Comparison of ENCODE assay signal across 10 cellular contexts in genomic region chr13:110916671-110917142, GRCh38. TPM values are rescaled to one million over a fixed set of nuclear protein-coding genes. Genes with fewer than 3 reads are reported as not detected.
A peak's percentile ranks its signal among the peaks of the same experiment; 100 is the strongest.
DNase-seq lines count a peak whose midpoint lies in the region; ATAC-seq and TF ChIP-seq lines count a peak whose summit lies in the region.
"Had no signal": no experiment of that assay in that cellular context is flagged by ENCODE, and none has a peak within 500 bp of the region (broad histone marks: within the 10 kb centered on the region; RNA-seq: fewer than 3 reads in every experiment).

No MANE protein-coding gene starts in this region.

- ATAC-seq in Panc1 (no peak), HG02763 (IDR thresholded peaks at IDR 0.05; ENCODE audit: unreplicated experiment) (no peak)

- H3K9me3 ChIP-seq in Caco-2 (no peaks in the 10 kb centered on the region), Panc1 (ENCODE audit: control insufficient read depth, insufficient read depth, low read depth, low read length) (no peaks in the 10 kb centered on the region)
- H3K9me3 ChIP-seq: pancreas had no signal

- peaks cover 25% of the 10 kb centered on the region for H3K36me3 Mint-ChIP-seq in Caco-2 (ENCODE audit: insufficient read depth, unreplicated experiment)
- no peaks in the 10 kb centered on the region for H3K36me3 Mint-ChIP-seq in progenitor cell of endocrine pancreas (ENCODE audit: insufficient read depth)

- H3K27me3 ChIP-seq in Caco-2 (replicated peaks; ENCODE audit: control insufficient read depth, insufficient read depth, low read length) (no peaks in the 10 kb centered on the region), Panc1 (ENCODE audit: control insufficient read depth, insufficient read depth, low read length) (no peaks in the 10 kb centered on the region)
- H3K27me3 ChIP-seq: pancreas had no signal

- peak overlapping the region; percentile 48 for H3K4me3 Mint-ChIP-seq in Caco-2 (ENCODE audit: unreplicated experiment)
- peak overlapping the region; percentile 81 for H3K4me3 Mint-ChIP-seq in progenitor cell of endocrine pancreas (ENCODE audit: low read depth)

- H3K27ac ChIP-seq in Panc1 (ENCODE audit: low read length), result peak overlapping the region; percentile 94; the same call in 1 of the 2 replicates

- H3K4me3 ChIP-seq in Caco-2 (ENCODE audit: low read depth, low read length) (no peak overlapping the region), Panc1 (ENCODE audit: low read depth in 2 of 2, low read length in 2 of 2) (no peak overlapping the region), epithelial cell of esophagus (ENCODE audit: low read length) (no peak overlapping the region)

- in situ Hi-C loops in Panc1 (cut with HindIII; ENCODE audit: low pct_unique_long_range_greater_than_20kb, low sequenced_read_pairs), result no loop called here

- H3K4me1 Mint-ChIP-seq in Caco-2 (ENCODE audit: low read depth, unreplicated experiment), result peaks cover 7% of the 10 kb centered on the region
- H3K4me1 Mint-ChIP-seq in progenitor cell of endocrine pancreas (ENCODE audit: low read depth), result peaks cover 20% of the 10 kb centered on the region

- H3K36me3 ChIP-seq in Caco-2 (ENCODE audit: control insufficient read depth, insufficient read depth, low read length), result no peaks in the 10 kb centered on the region
- no peaks in the 10 kb centered on the region; the same call in 1 of the 2 replicates for H3K36me3 ChIP-seq in Panc1 (ENCODE audit: control insufficient read depth, insufficient read depth, low read length)
- H3K36me3 ChIP-seq: pancreas had no signal

- POLR2A ChIA-PET in Caco-2 (lab: Charles Lee) (no interaction called here), Panc1 (lab: Charles Lee) (no interaction called here)

- H3K27ac Mint-ChIP-seq in Caco-2 (ENCODE audit: unreplicated experiment), result no peak overlapping the region
- no peak overlapping the region for H3K27ac Mint-ChIP-seq in progenitor cell of endocrine pancreas

- H3K27me3 Mint-ChIP-seq in Caco-2 (ENCODE audit: insufficient read depth, unreplicated experiment) (peaks cover 5% of the 10 kb centered on the region), progenitor cell of endocrine pancreas (peaks cover 8% of the 10 kb centered on the region)

- BruUV-seq in Caco-2 (replicated peaks; lab: Mats Ljungman, UMichigan) (no TSS peak), Panc1 (replicated peaks; lab: Mats Ljungman, UMichigan) (no TSS peak)

- CTCF ChIA-PET in Caco-2 (lab: Charles Lee) (no interaction called here), Panc1 (lab: Charles Lee) (no interaction called here)

- intact Hi-C loops in Caco-2 (cut with micrococcal nuclease; ENCODE audit: unreplicated experiment) (loop anchor here (10.0 kb wide), 2 partner anchors 322 to 602 kb away; no protein-coding TSS in a partner anchor), Panc1 (cut with micrococcal nuclease; ENCODE audit: unreplicated experiment) (loop anchor here (10.0 kb wide), 1 partner anchor 298 kb away; no protein-coding TSS in a partner anchor)

- TF ChIP-seq CTCF in Caco-2 (IDR thresholded peaks at IDR 0.05; ENCODE audit: insufficient read depth in 1 of 2, low read depth in 1 of 2, low read length in 1 of 2, severe bottlenecking in 1 of 2, unreplicated experiment in 1 of 2), result no peak
- no peak for TF ChIP-seq CTCF in Panc1 (IDR thresholded peaks at IDR 0.05)
- no peak for TF ChIP-seq CTCF in epithelial cell of esophagus (IDR thresholded peaks at IDR 0.05; ENCODE audit: insufficient read depth, low read depth, low read length, missing control alignments)
- TF ChIP-seq CTCF in progenitor cell of endocrine pancreas (IDR thresholded peaks at IDR 0.05; ENCODE audit: unreplicated experiment), result no peak

- H3K4me1 ChIP-seq in Caco-2 (peaks cover 23% of the 10 kb centered on the region; the same call in 1 of the 2 replicates), Panc1 (ENCODE audit: control insufficient read depth, insufficient read depth, low read length) (peaks cover 14% of the 10 kb centered on the region)

- no peak for DNase-seq in Caco-2
- no peak for DNase-seq in Panc1 (ENCODE audit: low read depth, low spot score)
- peak; percentile 8 for DNase-seq in epithelial cell of esophagus (ENCODE audit: low read depth)
- DNase-seq in progenitor cell of endocrine pancreas (ENCODE audit: low spot score, unreplicated experiment), result no peak
- DNase-seq in mucosa of gallbladder (ENCODE audit: low spot score), result no peak
- no peak for DNase-seq in NCI-H446 treated with DMSO at 0.1 percent for 48 hours (lab: John Stamatoyannopoulos, UW)
- no peak for DNase-seq in HT-29 (ENCODE audit: low spot score)
- DNase-seq: NCI-H1092 treated with DMSO at 0.1 percent for 48 hours, pancreas had no signal

- no peaks in the 10 kb centered on the region for H3K9me3 Mint-ChIP-seq in Caco-2 (ENCODE audit: unreplicated experiment)
- no peaks in the 10 kb centered on the region for H3K9me3 Mint-ChIP-seq in progenitor cell of endocrine pancreas (ENCODE audit: low read depth)

RNA-seq across cellular contexts. Expression of gene ANKRD10, which starts 1.8 kb away (rescaled TPM):
- total RNA-seq in Caco-2 (2022) (123 and 132 TPM in 2 replicates), Panc1 (2021; ENCODE audit: unreplicated experiment) (76.8 TPM), progenitor cell of endocrine pancreas (228 and 235 TPM in 2 replicates), mucosa of gallbladder (139 TPM)
- 40.9 TPM for polyA plus RNA-seq in Panc1 (2012; ENCODE audit: insufficient read length)
- total RNA-seq in HT-29 (2014; rRNA removed; shearing (Covaris generic)), result 279 and 308 TPM in 2 replicates
